ENCODE assay signal across 8 cellular contexts in the genomic region with DNA sequence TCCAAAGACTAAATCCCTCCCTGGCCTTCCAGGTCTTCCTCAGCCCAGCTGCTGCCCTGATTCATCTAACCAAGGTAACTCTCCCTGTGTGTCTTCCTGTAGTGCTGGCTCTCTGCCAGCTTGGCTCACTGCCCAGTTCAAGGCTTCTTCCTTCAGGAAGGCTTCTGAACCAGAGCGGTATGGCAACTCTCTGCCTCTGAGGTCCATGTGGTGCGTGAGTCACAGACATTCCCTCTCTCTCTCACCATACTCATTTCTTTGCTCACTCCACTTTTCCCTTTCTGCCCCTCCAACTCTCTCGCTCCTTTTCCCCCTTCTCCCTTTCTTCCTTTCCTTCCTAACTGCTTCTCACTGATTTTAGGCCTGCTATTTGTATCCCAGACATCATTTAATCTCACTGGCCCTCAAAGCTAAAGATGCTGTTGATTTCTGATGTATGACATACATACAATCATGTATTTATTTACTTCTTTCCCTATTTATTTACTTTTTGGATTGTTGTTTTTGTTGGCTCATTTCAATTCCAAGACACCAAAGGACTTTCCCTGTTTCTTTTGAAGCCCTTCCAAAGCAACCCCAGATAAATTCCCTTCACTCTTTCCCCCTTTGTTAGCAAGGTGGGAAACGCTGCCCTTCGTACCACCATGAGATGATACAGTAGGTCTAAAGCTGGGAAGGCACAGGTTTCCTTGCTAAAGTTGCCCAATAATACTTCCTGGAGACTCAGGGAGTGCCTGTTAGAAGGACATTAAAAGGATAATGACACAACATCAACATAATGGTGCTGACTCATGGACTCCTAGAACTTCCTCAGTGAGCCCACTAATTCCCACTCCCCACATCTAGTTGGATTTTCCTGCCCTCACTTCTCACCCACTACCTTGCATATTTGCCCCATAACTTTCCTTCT. TPM values are rescaled to one million over a fixed set of nuclear protein-coding genes. Genes with fewer than 3 reads are reported as not detected.
A peak's percentile ranks its signal among the peaks of the same experiment; 100 is the strongest.
DNase-seq lines count a peak whose midpoint lies in the region; ATAC-seq and TF ChIP-seq lines count a peak whose summit lies in the region.

No MANE protein-coding gene starts in this region.

- H3K4me3 ChIP-seq in suprapubic skin = no peak overlapping the region

- no peak overlapping the region for H3K4me3 Mint-ChIP-seq in activated T-cell treated with anti-CD3 and anti-CD28 coated beads, Interleukin-2, amount 50 U/mL, for 72 hours

- no peaks in the 10 kb centered on the region for H3K4me1 Mint-ChIP-seq in activated T-cell treated with anti-CD3 and anti-CD28 coated beads, Interleukin-2, amount 50 U/mL, for 72 hours (ENCODE audit: low read depth)

- H3K27me3 ChIP-seq in suprapubic skin = no peaks in the 10 kb centered on the region

- H3K36me3 Mint-ChIP-seq in activated T-cell treated with anti-CD3 and anti-CD28 coated beads, Interleukin-2, amount 50 U/mL, for 72 hours (ENCODE audit: insufficient read depth in 2 of 2) = no peaks in the 10 kb centered on the region

- no peaks in the 10 kb centered on the region for H3K9me3 Mint-ChIP-seq in activated T-cell treated with anti-CD3 and anti-CD28 coated beads, Interleukin-2, amount 50 U/mL, for 72 hours

- DNase-seq in activated T-cell treated with anti-CD3 and anti-CD28 coated beads for 1 hour (ENCODE audit: low read depth) = peak; percentile 23
- DNase-seq in activated T-cell treated with anti-CD3 and anti-CD28 coated beads, Interleukin-2, amount 50 U/mL, for 72 hours = no peak
- peak; percentile 71 for DNase-seq in NCI-H2107 (lab: John Stamatoyannopoulos, UW)
- DNase-seq in activated CD4-positive, alpha-beta T cell treated with anti-CD3 and anti-CD28 coated beads, Interleukin-2, amount 50 U/mL, for 1 hour = peak; percentile 24
- DNase-seq in left ventricle myocardium superior = peak; percentile 71
- DNase-seq in suprapubic skin (ENCODE audit: low spot score in 2 of 2) = peak; percentile 91 to 92
- DNase-seq in cerebellar nuclear complex (lab: John Stamatoyannopoulos, UW) = no peak

- no peak overlapping the region for H3K27ac Mint-ChIP-seq in activated T-cell treated with anti-CD3 and anti-CD28 coated beads, Interleukin-2, amount 50 U/mL, for 72 hours

- peaks cover 16% of the 10 kb centered on the region for H3K4me1 ChIP-seq in suprapubic skin

- ATAC-seq in activated T-cell treated with anti-CD3 and anti-CD28 coated beads, Interleukin-2, amount 50 U/mL, for 72 hours (replicated peaks in 1 of 2) = no peak
- no peak for ATAC-seq in left ventricle myocardium superior
- no peak for ATAC-seq in HG03095 (IDR thresholded peaks at IDR 0.05; ENCODE audit: unreplicated experiment)

- WGBS in suprapubic skin = 46% methylated on average over 5 of the region's 5 CpGs

- no peaks in the 10 kb centered on the region for H3K27me3 Mint-ChIP-seq in activated T-cell treated with anti-CD3 and anti-CD28 coated beads, Interleukin-2, amount 50 U/mL, for 72 hours (ENCODE audit: low read depth)

- H3K36me3 ChIP-seq in suprapubic skin = no peaks in the 10 kb centered on the region

- no peak for TF ChIP-seq CTCF in suprapubic skin (IDR thresholded peaks at IDR 0.05)

- no peaks in the 10 kb centered on the region for H3K9me3 ChIP-seq in suprapubic skin

- TF ChIP-seq EP300 in suprapubic skin (IDR thresholded peaks at IDR 0.05) = no peak

- H3K27ac ChIP-seq in suprapubic skin = peak overlapping the region; percentile 24

- no peak for TF ChIP-seq POLR2A in suprapubic skin (IDR thresholded peaks at IDR 0.05)

- intact Hi-C loops in left ventricle myocardium superior (cut with micrococcal nuclease) = no loop called here

RNA-seq across cellular contexts. Expression of gene CFAP45, which starts 17.8 kb away (rescaled TPM):
- total RNA-seq in activated T-cell treated with anti-CD3 and anti-CD28 coated beads, Interleukin-2, amount 50 U/mL, for 72 hours = 1 to 10 TPM; 2.0 to 2.8 TPM
- 1.7 TPM for total RNA-seq in left ventricle myocardium superior
- total RNA-seq in suprapubic skin = 1 to 10 TPM in 3 of 4 donors, under 1 TPM in 1; 0.78 to 2.1 (median 1.6) TPM

RNA-seq across cellular contexts. Expression of gene VSIG8, which starts 19.7 kb away (rescaled TPM):
- not detected for total RNA-seq in activated T-cell treated with anti-CD3 and anti-CD28 coated beads, Interleukin-2, amount 50 U/mL, for 72 hours
- total RNA-seq in left ventricle myocardium superior = not detected
- total RNA-seq in suprapubic skin = 10 to 100 TPM; 18.1 to 62.2 (median 25.7) TPM

RNA-seq across cellular contexts. Expression of gene TAGLN2, which starts 43.1 kb away (rescaled TPM):
- 100 to 1,000 TPM; 378 to 431 TPM for total RNA-seq in activated T-cell treated with anti-CD3 and anti-CD28 coated beads, Interleukin-2, amount 50 U/mL, for 72 hours
- total RNA-seq in left ventricle myocardium superior (104 TPM), suprapubic skin (100 to 1,000 TPM; 281 to 427 (median 338) TPM)

RNA-seq across cellular contexts. Expression of gene SLAMF8, which starts 55.5 kb away (rescaled TPM):
- under 1 TPM; 0.31 to 0.53 TPM for total RNA-seq in activated T-cell treated with anti-CD3 and anti-CD28 coated beads, Interleukin-2, amount 50 U/mL, for 72 hours
- total RNA-seq in left ventricle myocardium superior (2.4 TPM), suprapubic skin (1 to 10 TPM; 2.7 to 5.5 (median 3.9) TPM)

Comparison
In these comparisons a context has a peak if more than half of its experiments do, and no peak if none do; other contexts are left out.
1. DNase-seq: peak in activated T-cell treated with anti-CD3 and anti-CD28 coated beads for 1 hour (single experiment), NCI-H2107 (single experiment), activated CD4-positive, alpha-beta T cell treated with anti-CD3 and anti-CD28 coated beads, Interleukin-2, amount 50 U/mL, for 1 hour (single experiment), left ventricle myocardium superior (single experiment) and suprapubic skin (2 of 2); none in activated T-cell treated with anti-CD3 and anti-CD28 coated beads, Interleukin-2, amount 50 U/mL, for 72 hours (0 of 2) and cerebellar nuclear complex (0 of 2).
2. RNA of gene VSIG8, which starts 19.7 kb away (total RNA-seq): 18.1 to 62.2 TPM in suprapubic skin; not detected in left ventricle myocardium superior (single experiment) and not detected in activated T-cell treated with anti-CD3 and anti-CD28 coated beads, Interleukin-2, amount 50 U/mL, for 72 hours; every median in the first group is over 10 times any median in the second.